Comparison of ENCODE assay signal across 8 cellular contexts in the genomic region with DNA sequence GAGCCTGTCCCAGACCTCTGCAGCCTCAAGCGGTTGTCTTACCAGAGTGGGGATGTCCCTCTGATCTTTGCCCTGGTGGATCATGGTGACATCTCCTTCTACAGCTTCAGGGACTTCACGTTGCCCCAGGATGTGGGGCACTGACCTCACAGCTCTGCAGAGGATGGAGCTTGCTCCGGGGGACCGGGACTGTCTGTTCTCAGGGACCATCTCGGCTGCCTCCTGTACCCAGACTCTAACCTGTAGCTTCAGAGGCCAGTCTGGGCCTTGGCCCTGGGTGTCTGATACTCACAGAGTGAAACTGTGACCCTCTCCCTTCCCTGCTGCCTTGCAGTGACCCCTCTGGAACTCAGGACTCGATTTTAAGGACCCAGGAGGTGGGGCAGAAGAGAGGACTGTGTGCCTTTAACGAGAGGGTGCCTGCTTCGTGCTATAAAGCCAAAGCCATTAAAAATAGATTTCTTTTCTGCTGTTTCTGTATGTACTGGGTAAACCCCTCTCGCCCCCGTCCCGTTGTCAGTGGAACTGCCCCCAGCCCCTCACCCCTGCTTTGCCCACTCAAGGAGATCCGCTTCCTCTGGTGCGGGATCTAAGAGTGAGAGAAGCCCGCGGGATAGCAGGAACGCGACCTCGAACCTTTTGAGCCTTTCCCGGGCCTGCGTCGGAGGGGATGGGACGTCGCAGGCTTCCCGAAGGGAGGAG. TPM values are rescaled to one million over a fixed set of nuclear protein-coding genes. Genes with fewer than 3 reads are reported as not detected.
DNase-seq lines count a peak whose midpoint lies in the region; ATAC-seq, FAIRE-seq and TF ChIP-seq lines count a peak whose summit lies in the region.

No MANE protein-coding gene starts in this region.

- H3K4me2 ChIP-seq in KMS-11 = peak overlapping the region; percentile 46
- peak overlapping the region; percentile 69 for H3K4me2 ChIP-seq in keratinocyte (ENCODE audit: control insufficient read depth, extremely low read depth, insufficient read depth, low read depth, low read length)

- H3K36me3 Mint-ChIP-seq in stimulated activated memory B cell treated with anti-CD40 and anti-IgM and Interleukin-4, amounts not matched to agents 10 μg/mL and 1 μg/mL and 100 μg/mL, for 72 hours = no peaks in the 10 kb centered on the region

- H3K9me1 ChIP-seq in keratinocyte (ENCODE audit: control insufficient read depth, extremely low read depth, insufficient read depth, low read length) = no peaks in the 10 kb centered on the region

- H3K27ac Mint-ChIP-seq in stimulated activated memory B cell treated with anti-CD40 and anti-IgM and Interleukin-4, amounts not matched to agents 10 μg/mL and 1 μg/mL and 100 μg/mL, for 72 hours = no peak overlapping the region

- H3K9me3 Mint-ChIP-seq in stimulated activated memory B cell treated with anti-CD40 and anti-IgM and Interleukin-4, amounts not matched to agents 10 μg/mL and 1 μg/mL and 100 μg/mL, for 72 hours = no peaks in the 10 kb centered on the region

- peaks cover 13% of the 10 kb centered on the region for H3K4me1 ChIP-seq in KMS-11 (ENCODE audit: low read depth, poor library complexity, severe bottlenecking)
- H3K4me1 ChIP-seq in keratinocyte (ENCODE audit: control insufficient read depth, extremely low read depth, insufficient read depth, low read length) = peaks cover 6% of the 10 kb centered on the region

- H3K79me2 ChIP-seq in KMS-11 (ENCODE audit: insufficient read depth, low read depth) (no peaks in the 10 kb centered on the region), keratinocyte (ENCODE audit: control insufficient read depth, insufficient read depth, low read length) (no peaks in the 10 kb centered on the region)

- DNase-seq in keratinocyte (ENCODE audit: low read depth, low spot score) (no peak), DMS79 treated with DMSO at 0.1 percent for 48 hours (lab: John Stamatoyannopoulos, UW) (no peak), EL (no peak), left colon (no peak), NCI-H2196 (lab: John Stamatoyannopoulos, UW; ENCODE audit: unreplicated experiment) (no peak)

- FAIRE-seq in keratinocyte (lab: Jason Lieb, UNC) = no peak

- H3K9ac ChIP-seq in KMS-11 (no peak overlapping the region), keratinocyte (ENCODE audit: control insufficient read depth, extremely low read depth, insufficient read depth, low read length) (peak overlapping the region; percentile 62)

- peak overlapping the region; percentile 70 for H3K4me3 Mint-ChIP-seq in stimulated activated memory B cell treated with anti-CD40 and anti-IgM and Interleukin-4, amounts not matched to agents 10 μg/mL and 1 μg/mL and 100 μg/mL, for 72 hours

- TF ChIP-seq CTCF in KMS-11 (conservative IDR thresholded peaks at IDR 0.05; ENCODE audit: low read depth, low read length) = no peak
- TF ChIP-seq CTCF in keratinocyte (optimal IDR thresholded peaks at IDR 0.05 in 1 of 3, IDR thresholded peaks at IDR 0.05 in 1 of 3, conservative IDR thresholded peaks at IDR 0.05 in 1 of 3; ENCODE audit: extremely low read depth in 1 of 3, insufficient read depth in 2 of 3, low read length in 3 of 3) = no peak

- peak overlapping the region; percentile 88; the same call in 1 of the 2 replicates for H2AFZ ChIP-seq in KMS-11 (ENCODE audit: low read depth)
- peak overlapping the region; percentile 51 for H2AFZ ChIP-seq in keratinocyte (ENCODE audit: control insufficient read depth, low read length)

- H3K4me1 Mint-ChIP-seq in stimulated activated memory B cell treated with anti-CD40 and anti-IgM and Interleukin-4, amounts not matched to agents 10 μg/mL and 1 μg/mL and 100 μg/mL, for 72 hours = peaks cover 17% of the 10 kb centered on the region

- H4K20me1 ChIP-seq in KMS-11 (ENCODE audit: insufficient read depth) = no peaks in the 10 kb centered on the region
- no peaks in the 10 kb centered on the region for H4K20me1 ChIP-seq in keratinocyte (ENCODE audit: control insufficient read depth, extremely low read depth, insufficient read depth, low read length)

- H3K27me3 ChIP-seq in KMS-11 (ENCODE audit: insufficient read depth, low read depth) (no peaks in the 10 kb centered on the region), keratinocyte (ENCODE audit: control insufficient read depth, extremely low read depth, insufficient read depth, low read length) (no peaks in the 10 kb centered on the region)

- no peak overlapping the region for H3K4me3 ChIP-seq in KMS-11 (IDR thresholded peaks at IDR 0.05; ENCODE audit: insufficient read depth, low read depth, low read length)
- H3K4me3 ChIP-seq in keratinocyte (ENCODE audit: control insufficient read depth in 2 of 3, extremely low read depth in 1 of 3, insufficient read depth in 2 of 3, low read depth in 1 of 3, low read length in 3 of 3) = peak overlapping the region; percentile 63 to 92 (median 65)

- H3K9me3 ChIP-seq in keratinocyte (ENCODE audit: control insufficient read depth, low read depth, low read length) = no peaks in the 10 kb centered on the region

- H3K27me3 Mint-ChIP-seq in stimulated activated memory B cell treated with anti-CD40 and anti-IgM and Interleukin-4, amounts not matched to agents 10 μg/mL and 1 μg/mL and 100 μg/mL, for 72 hours = no peaks in the 10 kb centered on the region

- no peaks in the 10 kb centered on the region for H3K36me3 ChIP-seq in KMS-11 (ENCODE audit: insufficient read depth)
- H3K36me3 ChIP-seq in keratinocyte (ENCODE audit: control insufficient read depth in 2 of 2, extremely low read depth in 1 of 2, insufficient read depth in 2 of 2, low read length in 2 of 2) = peaks cover 10 to 14% of the 10 kb centered on the region in 2 experiments

- intact Hi-C loops in left colon (cut with DNase I, micrococcal nuclease) = no loop called here

- dilution Hi-C loops in keratinocyte (cut with MboI; ENCODE audit: extremely low pct_ligation_motif_present, low sequenced_read_pairs) = no loop called here

- H3K27ac ChIP-seq in KMS-11 (no peak overlapping the region), angular gyrus (ENCODE audit: low read depth, low read length) (peak overlapping the region; percentile 31), keratinocyte (ENCODE audit: control insufficient read depth, insufficient read depth, low read length) (no peak overlapping the region)

- ATAC-seq in stimulated activated memory B cell treated with anti-CD40 and anti-IgM and Interleukin-4, amounts not matched to agents 10 μg/mL and 1 μg/mL and 100 μg/mL, for 72 hours = no peak
- ATAC-seq in left colon = no peak

RNA-seq across cellular contexts. Expression of gene LLGL2, which starts 1.1 kb away (rescaled TPM):
- 13.8 to 28.2 TPM (median 14.9 TPM) in 3 replicates for polyA plus RNA-seq in keratinocyte
- polyA plus RNA-seq in keratinocyte (2011; ENCODE audit: low read depth) = 43.5 TPM
- 10.1 and 19.5 TPM in 2 replicates for polyA plus RNA-seq in keratinocyte (2011; cell fraction: cytosol; rRNA removed)
- 37.9 and 41.0 TPM in 2 replicates for polyA plus RNA-seq in keratinocyte (2011; cell fraction: nucleus; rRNA removed)
- polyA plus RNA-seq in keratinocyte (2012; ENCODE audit: low replicate concordance) = 20.6 and 59.9 TPM in 2 replicates
- 16.4 to 19.0 TPM (median 16.5 TPM) in 3 replicates for polyA minus RNA-seq in keratinocyte
- polyA minus RNA-seq in keratinocyte (2011; cell fraction: cytosol; rRNA and poly(A)+ RNA removed) = 36.6 TPM
- polyA minus RNA-seq in keratinocyte (2011; cell fraction: nucleus; rRNA and poly(A)+ RNA removed) = 23.8 and 27.2 TPM in 2 replicates
- total RNA-seq in left colon = 100 to 1,000 TPM; 447 to 529 TPM

RNA-seq across cellular contexts. Expression of gene TSEN54, which starts 8.1 kb away (rescaled TPM):
- 18.4 to 29.7 TPM (median 24.1 TPM) in 3 replicates for polyA plus RNA-seq in keratinocyte
- 10.7 TPM for polyA plus RNA-seq in keratinocyte (2011; ENCODE audit: low read depth)
- polyA plus RNA-seq in keratinocyte (2011; cell fraction: cytosol; rRNA removed) = 11.6 and 14.6 TPM in 2 replicates
- polyA plus RNA-seq in keratinocyte (2011; cell fraction: nucleus; rRNA removed) = 40.1 and 42.8 TPM in 2 replicates
- polyA plus RNA-seq in keratinocyte (2012; ENCODE audit: low replicate concordance) = 17.1 and 33.5 TPM in 2 replicates
- polyA minus RNA-seq in keratinocyte = 20.7 to 30.3 TPM (median 30.3 TPM) in 3 replicates
- 24.0 TPM for polyA minus RNA-seq in keratinocyte (2011; cell fraction: cytosol; rRNA and poly(A)+ RNA removed)
- polyA minus RNA-seq in keratinocyte (2011; cell fraction: nucleus; rRNA and poly(A)+ RNA removed) = 7.8 and 9.7 TPM in 2 replicates
- total RNA-seq in left colon = 10 to 100 TPM; 30.1 to 38.9 TPM

RNA-seq across cellular contexts. Expression of gene CASKIN2, which starts 9.1 kb away (rescaled TPM):
- polyA plus RNA-seq in keratinocyte = 3.7 to 6.1 TPM (median 6.0 TPM) in 3 replicates
- 2.5 TPM for polyA plus RNA-seq in keratinocyte (2011; ENCODE audit: low read depth)
- polyA plus RNA-seq in keratinocyte (2011; cell fraction: cytosol; rRNA removed) = 3.3 and 6.2 TPM in 2 replicates
- polyA plus RNA-seq in keratinocyte (2011; cell fraction: nucleus; rRNA removed) = 13.5 and 15.8 TPM in 2 replicates
- polyA plus RNA-seq in keratinocyte (2012; ENCODE audit: low replicate concordance) = 4.7 and 8.2 TPM in 2 replicates
- polyA minus RNA-seq in keratinocyte = 6.5 to 17.7 TPM (median 7.3 TPM) in 3 replicates
- 13.4 TPM for polyA minus RNA-seq in keratinocyte (2011; cell fraction: cytosol; rRNA and poly(A)+ RNA removed)
- polyA minus RNA-seq in keratinocyte (2011; cell fraction: nucleus; rRNA and poly(A)+ RNA removed) = 12.1 TPM in 2 replicates
- 10 to 100 TPM; 28.4 to 30.6 TPM for total RNA-seq in left colon
